Comparison of ENCODE assay signal across 3 cellular contexts in genomic region chr1:162733336-162733590, GRCh38.
TF ChIP-seq lines count a peak whose summit lies in the region.

No MANE protein-coding gene starts in this region.

TF ChIP-seq in HepG2, 621 proteins besides CTCF, POLR2A, EP300 and RAD21:
- no peak for TF ChIP-seq POLR2AphosphoS5 (IDR thresholded peaks at IDR 0.05; ENCODE audit: low read depth, low read length)
- TF ChIP-seq GATA4 (IDR thresholded peaks at IDR 0.05; ENCODE audit: borderline replicate concordance, low read depth) = no peak
- TF ChIP-seq ZNF205 (CRISPR knock-in tag; IDR thresholded peaks at IDR 0.05) = no peak
- TF ChIP-seq RAD51 (IDR thresholded peaks at IDR 0.05; ENCODE audit: borderline replicate concordance) = no peak
- TF ChIP-seq SIX4 (CRISPR knock-in tag; IDR thresholded peaks at IDR 0.05) = no peak
- TF ChIP-seq ZNF770 (CRISPR knock-in tag; IDR thresholded peaks at IDR 0.05) = no peak
- TF ChIP-seq GLMP (CRISPR knock-in tag; IDR thresholded peaks at IDR 0.05; ENCODE audit: borderline replicate concordance) = no peak

TF ChIP-seq in SK-N-SH, 30 proteins besides CTCF, POLR2A, EP300 and RAD21:
- TF ChIP-seq PBX3 (IDR thresholded peaks at IDR 0.05) (no peak), IRF3 (IDR thresholded peaks at IDR 0.05; ENCODE audit: low read depth, low read length) (no peak), REST (IDR thresholded peaks at IDR 0.05; ENCODE audit: low read depth, low read length) (no peak), FOSL2 (IDR thresholded peaks at IDR 0.05; ENCODE audit: borderline replicate concordance, low read depth) (no peak), SMC3 (IDR thresholded peaks at IDR 0.05; ENCODE audit: low read depth, low read length) (no peak), NRF1 (IDR thresholded peaks at IDR 0.05; ENCODE audit: low read depth, low read length) (no peak), TAF1 (IDR thresholded peaks at IDR 0.05; ENCODE audit: borderline replicate concordance, low read depth, low read length) (no peak), EZH2phosphoT487 (IDR thresholded peaks at IDR 0.05; ENCODE audit: borderline replicate concordance, low read depth) (no peak), TCF12 (IDR thresholded peaks at IDR 0.05) (no peak)

TF ChIP-seq in WTC11, 78 proteins besides CTCF, POLR2A, EP300 and RAD21:
- TF ChIP-seq NR3C1 (CRISPR knock-in tag; conservative IDR thresholded peaks at IDR 0.05; ENCODE audit: low read depth) = no peak
- no peak for TF ChIP-seq KAT7 (CRISPR knock-in tag; IDR thresholded peaks at IDR 0.05; ENCODE audit: borderline replicate concordance)
- no peak for TF ChIP-seq SOX15 (CRISPR knock-in tag; IDR thresholded peaks at IDR 0.05)
- no peak for TF ChIP-seq CBFB (CRISPR knock-in tag; IDR thresholded peaks at IDR 0.05; ENCODE audit: low read depth)
- TF ChIP-seq FOXJ3 (CRISPR knock-in tag; IDR thresholded peaks at IDR 0.05; ENCODE audit: borderline replicate concordance) = no peak
- TF ChIP-seq ZNF671 (CRISPR knock-in tag; IDR thresholded peaks at IDR 0.05) = no peak
- TF ChIP-seq ZNF263 (CRISPR knock-in tag; IDR thresholded peaks at IDR 0.05; ENCODE audit: low read depth) = no peak
- no peak for TF ChIP-seq ETV6 (CRISPR knock-in tag; IDR thresholded peaks at IDR 0.05)
- no peak for TF ChIP-seq ATF1 (CRISPR knock-in tag; IDR thresholded peaks at IDR 0.05)
- TF ChIP-seq MAX (CRISPR knock-in tag; IDR thresholded peaks at IDR 0.05) = no peak
- TF ChIP-seq TEAD1 (CRISPR knock-in tag; IDR thresholded peaks at IDR 0.05) = no peak
- TF ChIP-seq MLX (CRISPR knock-in tag; IDR thresholded peaks at IDR 0.05) = no peak
- no peak for TF ChIP-seq IRF2 (CRISPR knock-in tag; IDR thresholded peaks at IDR 0.05; ENCODE audit: borderline replicate concordance, low read depth)
- TF ChIP-seq USF1 (CRISPR knock-in tag; IDR thresholded peaks at IDR 0.05) = no peak
TF ChIP-seq in WTC11: peak in this region for 0.
